Comparison of ENCODE assay signal across 3 cellular contexts in the genomic region with DNA sequence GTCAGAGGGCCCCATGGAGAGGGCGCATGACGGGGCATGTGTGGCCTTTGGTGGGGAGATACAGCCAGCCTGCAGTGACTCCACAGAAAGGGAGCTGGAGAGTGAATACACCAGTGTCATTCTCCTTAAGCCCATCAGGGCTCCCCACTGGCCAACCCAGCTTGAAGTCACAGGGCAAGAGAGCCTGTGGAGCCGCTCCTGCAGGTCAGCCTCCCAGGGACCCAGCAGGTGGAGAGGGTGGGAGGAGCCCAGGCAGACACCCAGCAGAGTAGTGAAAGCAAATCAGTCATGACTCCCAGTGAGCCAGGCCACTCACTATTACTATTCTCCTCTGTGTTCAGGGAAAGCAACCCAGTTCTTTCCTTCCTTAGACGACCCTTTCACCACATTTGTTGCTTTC.
A peak's percentile ranks its signal among the peaks of the same experiment; 100 is the strongest.
TF ChIP-seq lines count a peak whose summit lies in the region.

No MANE protein-coding gene starts in this region.

TF ChIP-seq in IMR-90, 13 proteins besides CTCF, POLR2A, EP300 and RAD21:
- TF ChIP-seq, protein P1, sequence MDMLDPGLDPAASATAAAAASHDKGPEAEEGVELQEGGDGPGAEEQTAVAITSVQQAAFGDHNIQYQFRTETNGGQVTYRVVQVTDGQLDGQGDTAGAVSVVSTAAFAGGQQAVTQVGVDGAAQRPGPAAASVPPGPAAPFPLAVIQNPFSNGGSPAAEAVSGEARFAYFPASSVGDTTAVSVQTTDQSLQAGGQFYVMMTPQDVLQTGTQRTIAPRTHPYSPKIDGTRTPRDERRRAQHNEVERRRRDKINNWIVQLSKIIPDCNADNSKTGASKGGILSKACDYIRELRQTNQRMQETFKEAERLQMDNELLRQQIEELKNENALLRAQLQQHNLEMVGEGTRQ (IDR thresholded peaks at IDR 0.05; ENCODE audit: low read depth, low read length), result no peak
- TF ChIP-seq, protein P2, sequence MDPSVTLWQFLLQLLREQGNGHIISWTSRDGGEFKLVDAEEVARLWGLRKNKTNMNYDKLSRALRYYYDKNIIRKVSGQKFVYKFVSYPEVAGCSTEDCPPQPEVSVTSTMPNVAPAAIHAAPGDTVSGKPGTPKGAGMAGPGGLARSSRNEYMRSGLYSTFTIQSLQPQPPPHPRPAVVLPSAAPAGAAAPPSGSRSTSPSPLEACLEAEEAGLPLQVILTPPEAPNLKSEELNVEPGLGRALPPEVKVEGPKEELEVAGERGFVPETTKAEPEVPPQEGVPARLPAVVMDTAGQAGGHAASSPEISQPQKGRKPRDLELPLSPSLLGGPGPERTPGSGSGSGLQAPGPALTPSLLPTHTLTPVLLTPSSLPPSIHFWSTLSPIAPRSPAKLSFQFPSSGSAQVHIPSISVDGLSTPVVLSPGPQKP (IDR thresholded peaks at IDR 0.05; ENCODE audit: borderline replicate concordance, low read depth, low read length), result no peak
- no peak for TF ChIP-seq CEBPB (IDR thresholded peaks at IDR 0.05; ENCODE audit: low read depth, low read length)
- no peak for TF ChIP-seq RFX5 (IDR thresholded peaks at IDR 0.05; ENCODE audit: low read depth, low read length)
- no peak for TF ChIP-seq CHD1 (IDR thresholded peaks at IDR 0.05; ENCODE audit: low read depth, low read length)
- TF ChIP-seq BHLHE40 (IDR thresholded peaks at IDR 0.05; ENCODE audit: low read depth, low read length), result no peak
- TF ChIP-seq MXI1 (IDR thresholded peaks at IDR 0.05; ENCODE audit: borderline replicate concordance, low read depth, low read length), result no peak
- TF ChIP-seq SMC3 (IDR thresholded peaks at IDR 0.05; ENCODE audit: low read depth, low read length), result no peak
- TF ChIP-seq MAFK (IDR thresholded peaks at IDR 0.05; ENCODE audit: low read depth, low read length), result no peak
- no peak for TF ChIP-seq MAZ (IDR thresholded peaks at IDR 0.05; ENCODE audit: borderline replicate concordance, low read depth, low read length)
- no peak for TF ChIP-seq NFE2L2 (IDR thresholded peaks at IDR 0.05; ENCODE audit: low read depth, low read length)
- no peak for TF ChIP-seq FOS (IDR thresholded peaks at IDR 0.05; ENCODE audit: low read depth, low read length)
- no peak for TF ChIP-seq RCOR1 (IDR thresholded peaks at IDR 0.05; ENCODE audit: insufficient replicate concordance, low read length)

TF ChIP-seq in WTC11, 78 proteins besides CTCF, POLR2A, EP300 and RAD21:
- TF ChIP-seq ZNF423 (CRISPR knock-in tag; IDR thresholded peaks at IDR 0.05) (peak; percentile 99), ESRRA (CRISPR knock-in tag; IDR thresholded peaks at IDR 0.05; ENCODE audit: borderline replicate concordance) (no peak)

TF ChIP-seq in HepG2, 621 proteins besides CTCF, POLR2A, EP300 and RAD21:
- TF ChIP-seq, protein P3, sequence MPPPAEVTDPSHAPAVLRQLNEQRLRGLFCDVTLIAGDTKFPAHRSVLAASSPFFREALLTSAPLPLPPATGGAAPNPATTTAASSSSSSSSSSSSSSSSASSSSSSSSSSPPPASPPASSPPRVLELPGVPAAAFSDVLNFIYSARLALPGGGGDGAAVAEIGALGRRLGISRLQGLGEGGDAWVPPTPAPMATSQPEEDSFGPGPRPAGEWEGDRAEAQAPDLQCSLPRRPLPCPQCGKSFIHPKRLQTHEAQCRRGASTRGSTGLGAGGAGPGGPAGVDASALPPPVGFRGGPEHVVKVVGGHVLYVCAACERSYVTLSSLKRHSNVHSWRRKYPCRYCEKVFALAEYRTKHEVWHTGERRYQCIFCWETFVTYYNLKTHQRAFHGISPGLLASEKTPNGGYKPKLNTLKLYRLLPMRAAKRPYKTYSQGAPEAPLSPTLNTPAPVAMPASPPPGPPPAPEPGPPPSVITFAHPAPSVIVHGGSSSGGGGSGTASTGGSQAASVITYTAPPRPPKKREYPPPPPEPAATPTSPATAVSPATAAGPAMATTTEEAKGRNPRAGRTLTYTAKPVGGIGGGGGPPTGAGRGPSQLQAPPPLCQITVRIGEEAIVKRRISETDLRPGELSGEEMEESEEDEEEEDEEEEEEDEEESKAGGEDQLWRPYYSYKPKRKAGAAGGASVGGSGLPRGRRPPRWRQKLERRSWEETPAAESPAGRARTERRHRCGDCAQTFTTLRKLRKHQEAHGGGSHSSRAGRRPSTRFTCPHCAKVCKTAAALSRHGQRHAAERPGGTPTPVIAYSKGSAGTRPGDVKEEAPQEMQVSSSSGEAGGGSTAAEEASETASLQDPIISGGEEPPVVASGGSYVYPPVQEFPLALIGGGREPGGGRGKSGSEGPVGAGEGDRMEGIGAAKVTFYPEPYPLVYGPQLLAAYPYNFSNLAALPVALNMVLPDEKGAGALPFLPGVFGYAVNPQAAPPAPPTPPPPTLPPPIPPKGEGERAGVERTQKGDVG (CRISPR knock-in tag; IDR thresholded peaks at IDR 0.05; ENCODE audit: borderline replicate concordance), result 0 out of 2 replicates have a peak, but pooled peaks have one; percentile 36
- 0 out of 2 replicates have a peak, but pooled peaks have one; percentile 11 for TF ChIP-seq SALL1 (CRISPR knock-in tag; IDR thresholded peaks at IDR 0.05)
- no peak for TF ChIP-seq MTF1 (CRISPR knock-in tag; IDR thresholded peaks at IDR 0.05)
- TF ChIP-seq, protein P4, sequence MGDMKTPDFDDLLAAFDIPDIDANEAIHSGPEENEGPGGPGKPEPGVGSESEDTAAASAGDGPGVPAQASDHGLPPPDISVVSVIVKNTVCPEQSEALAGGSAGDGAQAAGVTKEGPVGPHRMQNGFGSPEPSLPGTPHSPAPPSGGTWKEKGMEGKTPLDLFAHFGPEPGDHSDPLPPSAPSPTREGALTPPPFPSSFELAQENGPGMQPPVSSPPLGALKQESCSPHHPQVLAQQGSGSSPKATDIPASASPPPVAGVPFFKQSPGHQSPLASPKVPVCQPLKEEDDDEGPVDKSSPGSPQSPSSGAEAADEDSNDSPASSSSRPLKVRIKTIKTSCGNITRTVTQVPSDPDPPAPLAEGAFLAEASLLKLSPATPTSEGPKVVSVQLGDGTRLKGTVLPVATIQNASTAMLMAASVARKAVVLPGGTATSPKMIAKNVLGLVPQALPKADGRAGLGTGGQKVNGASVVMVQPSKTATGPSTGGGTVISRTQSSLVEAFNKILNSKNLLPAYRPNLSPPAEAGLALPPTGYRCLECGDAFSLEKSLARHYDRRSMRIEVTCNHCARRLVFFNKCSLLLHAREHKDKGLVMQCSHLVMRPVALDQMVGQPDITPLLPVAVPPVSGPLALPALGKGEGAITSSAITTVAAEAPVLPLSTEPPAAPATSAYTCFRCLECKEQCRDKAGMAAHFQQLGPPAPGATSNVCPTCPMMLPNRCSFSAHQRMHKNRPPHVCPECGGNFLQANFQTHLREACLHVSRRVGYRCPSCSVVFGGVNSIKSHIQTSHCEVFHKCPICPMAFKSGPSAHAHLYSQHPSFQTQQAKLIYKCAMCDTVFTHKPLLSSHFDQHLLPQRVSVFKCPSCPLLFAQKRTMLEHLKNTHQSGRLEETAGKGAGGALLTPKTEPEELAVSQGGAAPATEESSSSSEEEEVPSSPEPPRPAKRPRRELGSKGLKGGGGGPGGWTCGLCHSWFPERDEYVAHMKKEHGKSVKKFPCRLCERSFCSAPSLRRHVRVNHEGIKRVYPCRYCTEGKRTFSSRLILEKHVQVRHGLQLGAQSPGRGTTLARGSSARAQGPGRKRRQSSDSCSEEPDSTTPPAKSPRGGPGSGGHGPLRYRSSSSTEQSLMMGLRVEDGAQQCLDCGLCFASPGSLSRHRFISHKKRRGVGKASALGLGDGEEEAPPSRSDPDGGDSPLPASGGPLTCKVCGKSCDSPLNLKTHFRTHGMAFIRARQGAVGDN (CRISPR knock-in tag; IDR thresholded peaks at IDR 0.05), result peak; percentile 46
- TF ChIP-seq ZFX (CRISPR knock-in tag; IDR thresholded peaks at IDR 0.05; ENCODE audit: low read depth), result 0 out of 2 replicates have a peak, but pooled peaks have one; percentile 11
- TF ChIP-seq, protein P5, sequence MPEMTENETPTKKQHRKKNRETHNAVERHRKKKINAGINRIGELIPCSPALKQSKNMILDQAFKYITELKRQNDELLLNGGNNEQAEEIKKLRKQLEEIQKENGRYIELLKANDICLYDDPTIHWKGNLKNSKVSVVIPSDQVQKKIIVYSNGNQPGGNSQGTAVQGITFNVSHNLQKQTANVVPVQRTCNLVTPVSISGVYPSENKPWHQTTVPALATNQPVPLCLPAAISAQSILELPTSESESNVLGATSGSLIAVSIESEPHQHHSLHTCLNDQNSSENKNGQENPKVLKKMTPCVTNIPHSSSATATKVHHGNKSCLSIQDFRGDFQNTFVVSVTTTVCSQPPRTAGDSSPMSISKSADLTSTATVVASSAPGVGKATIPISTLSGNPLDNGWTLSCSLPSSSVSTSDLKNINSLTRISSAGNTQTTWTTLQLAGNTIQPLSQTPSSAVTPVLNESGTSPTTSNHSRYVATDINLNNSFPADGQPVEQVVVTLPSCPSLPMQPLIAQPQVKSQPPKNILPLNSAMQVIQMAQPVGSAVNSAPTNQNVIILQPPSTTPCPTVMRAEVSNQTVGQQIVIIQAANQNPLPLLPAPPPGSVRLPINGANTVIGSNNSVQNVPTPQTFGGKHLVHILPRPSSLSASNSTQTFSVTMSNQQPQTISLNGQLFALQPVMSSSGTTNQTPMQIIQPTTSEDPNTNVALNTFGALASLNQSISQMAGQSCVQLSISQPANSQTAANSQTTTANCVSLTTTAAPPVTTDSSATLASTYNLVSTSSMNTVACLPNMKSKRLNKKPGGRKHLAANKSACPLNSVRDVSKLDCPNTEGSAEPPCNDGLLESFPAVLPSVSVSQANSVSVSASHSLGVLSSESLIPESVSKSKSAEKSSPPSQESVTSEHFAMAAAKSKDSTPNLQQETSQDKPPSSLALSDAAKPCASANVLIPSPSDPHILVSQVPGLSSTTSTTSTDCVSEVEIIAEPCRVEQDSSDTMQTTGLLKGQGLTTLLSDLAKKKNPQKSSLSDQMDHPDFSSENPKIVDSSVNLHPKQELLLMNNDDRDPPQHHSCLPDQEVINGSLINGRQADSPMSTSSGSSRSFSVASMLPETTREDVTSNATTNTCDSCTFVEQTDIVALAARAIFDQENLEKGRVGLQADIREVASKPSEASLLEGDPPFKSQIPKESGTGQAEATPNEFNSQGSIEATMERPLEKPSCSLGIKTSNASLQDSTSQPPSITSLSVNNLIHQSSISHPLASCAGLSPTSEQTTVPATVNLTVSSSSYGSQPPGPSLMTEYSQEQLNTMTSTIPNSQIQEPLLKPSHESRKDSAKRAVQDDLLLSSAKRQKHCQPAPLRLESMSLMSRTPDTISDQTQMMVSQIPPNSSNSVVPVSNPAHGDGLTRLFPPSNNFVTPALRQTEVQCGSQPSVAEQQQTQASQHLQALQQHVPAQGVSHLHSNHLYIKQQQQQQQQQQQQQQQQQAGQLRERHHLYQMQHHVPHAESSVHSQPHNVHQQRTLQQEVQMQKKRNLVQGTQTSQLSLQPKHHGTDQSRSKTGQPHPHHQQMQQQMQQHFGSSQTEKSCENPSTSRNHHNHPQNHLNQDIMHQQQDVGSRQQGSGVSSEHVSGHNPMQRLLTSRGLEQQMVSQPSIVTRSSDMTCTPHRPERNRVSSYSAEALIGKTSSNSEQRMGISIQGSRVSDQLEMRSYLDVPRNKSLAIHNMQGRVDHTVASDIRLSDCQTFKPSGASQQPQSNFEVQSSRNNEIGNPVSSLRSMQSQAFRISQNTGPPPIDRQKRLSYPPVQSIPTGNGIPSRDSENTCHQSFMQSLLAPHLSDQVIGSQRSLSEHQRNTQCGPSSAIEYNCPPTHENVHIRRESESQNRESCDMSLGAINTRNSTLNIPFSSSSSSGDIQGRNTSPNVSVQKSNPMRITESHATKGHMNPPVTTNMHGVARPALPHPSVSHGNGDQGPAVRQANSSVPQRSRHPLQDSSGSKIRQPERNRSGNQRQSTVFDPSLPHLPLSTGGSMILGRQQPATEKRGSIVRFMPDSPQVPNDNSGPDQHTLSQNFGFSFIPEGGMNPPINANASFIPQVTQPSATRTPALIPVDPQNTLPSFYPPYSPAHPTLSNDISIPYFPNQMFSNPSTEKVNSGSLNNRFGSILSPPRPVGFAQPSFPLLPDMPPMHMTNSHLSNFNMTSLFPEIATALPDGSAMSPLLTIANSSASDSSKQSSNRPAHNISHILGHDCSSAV (CRISPR knock-in tag; IDR thresholded peaks at IDR 0.05; ENCODE audit: borderline replicate concordance), result no peak
- TF ChIP-seq FOXM1 (CRISPR knock-in tag; IDR thresholded peaks at IDR 0.05), result no peak
